ENCODE assay signal across 8 cellular contexts in genomic region chr12:7092229-7092985, GRCh38. TPM values are rescaled to one million over a fixed set of nuclear protein-coding genes. Genes with fewer than 3 reads are reported as not detected.
DNase-seq lines count a peak whose midpoint lies in the region; ATAC-seq, FAIRE-seq and TF ChIP-seq lines count a peak whose summit lies in the region.

Gene C1R, minus strand, starts transcription at chr12:7092445. Its CDS starts 57 bp downstream, at chr12:7092388.

- peaks cover 8% of the 10 kb centered on the region for H3K4me1 ChIP-seq in A673 (ENCODE audit: insufficient read depth, low read length, poor library complexity, severe bottlenecking)
- peaks cover 7 to 21% (median 16%) of the 10 kb centered on the region in 4 experiments for H3K4me1 ChIP-seq in H1 (replicated peaks in 1 of 4; ENCODE audit: control insufficient read depth in 3 of 4, insufficient read depth in 4 of 4, low read length in 3 of 4)
- H3K4me1 ChIP-seq in mesenchymal stem cell (ENCODE audit: control insufficient read depth, insufficient read depth, low read depth, low read length): peaks cover 8% of the 10 kb centered on the region

- no peak within 1 kb of the TSS for H4K5ac ChIP-seq in H1 (ENCODE audit: insufficient read length, low read depth, low read length)

- H2AFZ ChIP-seq in H1 (ENCODE audit: low read length) (peak within 1 kb of the TSS; percentile 87), mesenchymal stem cell (ENCODE audit: low read depth, low read length) (peak within 1 kb of the TSS; percentile 48)

- TF ChIP-seq RAD21 in H1 (IDR thresholded peaks at IDR 0.05 in 1 of 2, conservative IDR thresholded peaks at IDR 0.05 in 1 of 2; ENCODE audit: low read depth in 2 of 2, low read length in 2 of 2): peak; percentile 60 to 75

- FAIRE-seq in GM12892 (lab: Jason Lieb, UNC) (peak; percentile 89), H1 (lab: Jason Lieb, UNC) (peak; percentile 88)

- H3K4ac ChIP-seq in H1 (replicated peaks; ENCODE audit: insufficient read length, low read depth, low read length) (peak within 1 kb of the TSS; percentile 61), mesenchymal stem cell (ENCODE audit: low read depth in 1 of 2, low read length in 2 of 2) (peak within 1 kb of the TSS; percentile 75 to 80)

- CTCF ChIA-PET in A673 (lab: Charles Lee): no interaction called here
- CTCF ChIA-PET in H1 (lab: Charles Lee; ENCODE audit: partially characterized antibody): interaction anchor here (0.6 to 4.0 kb wide), 18 partner anchors 9 to 129 kb away, joined by 3 to 34 read pairs (median 3); partner anchors contain the start of genes C1RL and LPCAT3

- H3K27me3 ChIP-seq in A673 (replicated peaks; ENCODE audit: insufficient read depth, low read depth, low read length, poor library complexity): no peaks in the 10 kb centered on the region
- no peaks in the 10 kb centered on the region; a peak in 1 of 7 replicates for H3K27me3 ChIP-seq in H1 (replicated peaks in 1 of 4; ENCODE audit: control insufficient read depth in 3 of 4, extremely low read depth in 1 of 4, insufficient read depth in 3 of 4, low read length in 3 of 4)
- H3K27me3 ChIP-seq in mesenchymal stem cell (ENCODE audit: control insufficient read depth in 1 of 2, insufficient read depth in 1 of 2, low read length in 2 of 2): peaks cover 0 to 5% of the 10 kb centered on the region in 2 experiments

- H4K20me1 ChIP-seq in H1 (replicated peaks in 1 of 2; ENCODE audit: control insufficient read depth in 1 of 2, insufficient read depth in 2 of 2, low read length in 2 of 2): peaks cover 0 to 1% of the 10 kb centered on the region in 2 experiments

- H4K8ac ChIP-seq in H1 (ENCODE audit: extremely low read depth, insufficient read depth, low read length) (peak within 1 kb of the TSS; percentile 66), mesenchymal stem cell (ENCODE audit: low read length) (peak within 1 kb of the TSS; percentile 47)

- DNase-seq in A673 (ENCODE audit: low spot score) (peak; percentile 79), GM12892 (ENCODE audit: insufficient read length) (peak; percentile 56), NCI-H69 (lab: John Stamatoyannopoulos, UW) (peak; percentile 73), H1 (ENCODE audit: low read depth in 1 of 2, low spot score in 2 of 2) (peak in 1 of 2 experiments; percentile 85), mesenchymal stem cell (peak; percentile 89)
- peak; percentile 19 to 38 for DNase-seq in activated CD8-positive, alpha-beta memory T cell treated with anti-CD3 and anti-CD28 coated beads for 4 hours (ENCODE audit: low read depth in 2 of 2)
- DNase-seq in stimulated activated CD8-positive, alpha-beta memory T cell treated with anti-CD3 and anti-CD28 coated beads, Interleukin-12 subunit alpha, Interleukin-12 subunit beta, amount 100 ng/mL, for 4 hours (ENCODE audit: low read depth): peak; percentile 32

- H3K36me3 ChIP-seq in A673 (ENCODE audit: insufficient read depth, low read length, poor library complexity, severe bottlenecking) (no peaks in the 10 kb centered on the region), H1 (ENCODE audit: control insufficient read depth in 2 of 4, insufficient read depth in 4 of 4, low read length in 3 of 4) (no peaks in the 10 kb centered on the region), mesenchymal stem cell (ENCODE audit: control insufficient read depth in 1 of 2, insufficient read depth in 2 of 2, low read depth in 1 of 2, low read length in 2 of 2) (peaks cover 6 to 40% of the 10 kb centered on the region in 2 experiments)

- H2BK12ac ChIP-seq in H1 (ENCODE audit: low read depth, low read length): peak within 1 kb of the TSS; percentile 99
- H2BK12ac ChIP-seq in mesenchymal stem cell (ENCODE audit: low read length in 2 of 2): peak within 1 kb of the TSS; percentile 75 to 93

- no peak within 1 kb of the TSS; a peak in 1 of 7 replicates for H3K9ac ChIP-seq in H1 (replicated peaks in 1 of 4; ENCODE audit: extremely low read depth in 1 of 4, low read depth in 3 of 4, low read length in 3 of 4)
- peak within 1 kb of the TSS; percentile 93 for H3K9ac ChIP-seq in mesenchymal stem cell (ENCODE audit: low read length)

- no peaks in the 10 kb centered on the region for H3K79me2 ChIP-seq in H1 (ENCODE audit: control insufficient read depth in 1 of 2, insufficient read depth in 2 of 2, low read length in 2 of 2)

- H3K18ac ChIP-seq in H1 (ENCODE audit: extremely low read depth, low read length): peak within 1 kb of the TSS; percentile 84; the same call in 1 of the 2 replicates
- peak within 1 kb of the TSS; percentile 68 to 87 for H3K18ac ChIP-seq in mesenchymal stem cell (ENCODE audit: low read depth in 1 of 2, low read length in 2 of 2)

- BruUV-seq in A673 (replicated peaks; lab: Mats Ljungman, UMichigan): no TSS peak

- no peak within 1 kb of the TSS for H3K56ac ChIP-seq in H1 (replicated peaks; ENCODE audit: insufficient read length, low read depth, low read length)

- H3K14ac ChIP-seq in H1 (ENCODE audit: insufficient read length): no peak within 1 kb of the TSS
- H3K14ac ChIP-seq in mesenchymal stem cell (ENCODE audit: low read length in 2 of 2): peak within 1 kb of the TSS in 1 of 2 experiments; percentile 84

- TF ChIP-seq CTCF in A673 (conservative IDR thresholded peaks at IDR 0.05; ENCODE audit: low read depth, low read length) (peak; percentile 90), H1 (IDR thresholded peaks at IDR 0.05; ENCODE audit: control extremely low read depth in 1 of 3, insufficient read depth in 1 of 3, low read depth in 1 of 3, low read length in 3 of 3) (peak; percentile 73 to 80 (median 75))

- H2BK15ac ChIP-seq in H1 (ENCODE audit: low read length) (peak within 1 kb of the TSS; percentile 76; the same call in 1 of the 2 replicates), mesenchymal stem cell (ENCODE audit: low read depth, poor library complexity, severe bottlenecking) (peak within 1 kb of the TSS; percentile 94)

- H2BK5ac ChIP-seq in H1 (ENCODE audit: low read depth, low read length) (peak within 1 kb of the TSS; percentile 84; the same call in 1 of the 2 replicates), mesenchymal stem cell (ENCODE audit: low read depth, low read length, poor library complexity, severe bottlenecking) (no peak within 1 kb of the TSS)

- 0 out of 2 replicates have a peak within 1 kb of the TSS, but pooled peaks have one; percentile 65 for H2AK5ac ChIP-seq in H1 (ENCODE audit: low read depth, low read length)
- peak within 1 kb of the TSS; percentile 50 for H2AK5ac ChIP-seq in mesenchymal stem cell (ENCODE audit: low read length, severe bottlenecking)

- ATAC-seq in GM19328 (IDR thresholded peaks at IDR 0.05; ENCODE audit: unreplicated experiment): no peak

- H3K23ac ChIP-seq in H1 (ENCODE audit: insufficient read length) (no peak within 1 kb of the TSS), mesenchymal stem cell (ENCODE audit: low read length in 2 of 2) (no peak within 1 kb of the TSS)

- H4K91ac ChIP-seq in H1 (replicated peaks; ENCODE audit: insufficient read length, low read length) (peak within 1 kb of the TSS; percentile 75), mesenchymal stem cell (ENCODE audit: low read length) (peak within 1 kb of the TSS; percentile 94)

- H3K4me3 ChIP-seq in A673 (ENCODE audit: low read depth, low read length, poor library complexity, severe bottlenecking) (peak within 1 kb of the TSS; percentile 47), H1 (ENCODE audit: extremely low read depth in 1 of 4, insufficient read depth in 2 of 4, low read depth in 3 of 4, low read length in 4 of 4) (peak within 1 kb of the TSS in 2 of 4 experiments; percentile 25 to 49; a peak in 2 of 8 replicates), mesenchymal stem cell (ENCODE audit: insufficient read depth in 1 of 2, low read depth in 1 of 2, low read length in 2 of 2) (peak within 1 kb of the TSS in 1 of 2 experiments; percentile 92)

- H3K79me1 ChIP-seq in H1 (ENCODE audit: low read depth, low read length) (no peaks in the 10 kb centered on the region), mesenchymal stem cell (replicated peaks; ENCODE audit: low read length, poor library complexity, severe bottlenecking) (no peaks in the 10 kb centered on the region)

- peak within 1 kb of the TSS; percentile 58 to 84 for H3K4me2 ChIP-seq in H1 (ENCODE audit: insufficient read depth in 1 of 2, low read depth in 2 of 2, low read length in 2 of 2)
- H3K4me2 ChIP-seq in mesenchymal stem cell (ENCODE audit: low read length, poor library complexity, severe bottlenecking): peak within 1 kb of the TSS; percentile 48

- peaks cover 1% of the 10 kb centered on the region; the same call in 1 of the 2 replicates for H3K23me2 ChIP-seq in H1 (ENCODE audit: low read depth, low read length)

- H3K9me3 ChIP-seq in A673 (ENCODE audit: low read depth, low read length, poor library complexity, severe bottlenecking) (no peaks in the 10 kb centered on the region), H1 (ENCODE audit: insufficient read depth in 2 of 2, low read depth in 1 of 2, low read length in 1 of 2) (no peaks in the 10 kb centered on the region), mesenchymal stem cell (ENCODE audit: control insufficient read depth, low read length) (no peaks in the 10 kb centered on the region)

- TF ChIP-seq POLR2A in GM12892 (IDR thresholded peaks at IDR 0.05; ENCODE audit: low read depth, low read length): no peak
- TF ChIP-seq POLR2A in H1 (IDR thresholded peaks at IDR 0.05; ENCODE audit: control extremely low read depth in 1 of 2, low read depth in 2 of 2, low read length in 2 of 2): 0 out of 3 replicates have a peak, but pooled peaks of 1 of the 2 experiments have one; percentile 14

- no peak for TF ChIP-seq EP300 in H1 (IDR thresholded peaks at IDR 0.05; ENCODE audit: borderline replicate concordance in 1 of 2, low read depth in 2 of 2, low read length in 2 of 2)

- POLR2A ChIA-PET in A673 (lab: Charles Lee; ENCODE audit: low non-redundant PET) (interaction anchor here (0.8 kb wide), 1 partner anchor 869 kb away, joined by 3 read pairs; no protein-coding TSS in a partner anchor), H1 (lab: Charles Lee; ENCODE audit: partially characterized antibody) (interaction anchor here (1.0 to 5.6 kb wide), 5 partner anchors 10 to 148 kb away, joined by 3 to 42 read pairs (median 12); partner anchors contain the start of genes C12orf57, C1RL, LPCAT3 and RNU7-1)

- H2BK120ac ChIP-seq in H1 (replicated peaks; ENCODE audit: low read depth, low read length) (no peak within 1 kb of the TSS), mesenchymal stem cell (ENCODE audit: low read depth, low read length) (peak within 1 kb of the TSS; percentile 7)

- H2BK20ac ChIP-seq in H1 (ENCODE audit: low read length): peak within 1 kb of the TSS; percentile 75

- intact Hi-C loops in A673 (cut with micrococcal nuclease; ENCODE audit: unreplicated experiment): loop anchor here (1.0 to 5.0 kb wide), 2 partner anchors 148 to 170 kb away; partner anchors contain the start of gene C12orf57

- H3K27ac ChIP-seq in A673 (ENCODE audit: low read depth, low read length, poor library complexity, severe bottlenecking): no peak within 1 kb of the TSS
- H3K27ac ChIP-seq in H1 (ENCODE audit: low read depth, low read length): no peak within 1 kb of the TSS
- H3K27ac ChIP-seq in mesenchymal stem cell (ENCODE audit: low read length, poor library complexity, severe bottlenecking): no peak within 1 kb of the TSS

- 47% methylated on average over 16 of the region's 16 CpGs; no CpG with 5 or more reads in 1 of the 2 experiments for whole genome bisulfite sequencing in H1 (ENCODE audit: extremely low coverage in 1 of 2, insufficient coverage in 1 of 2, insufficient read length in 1 of 2, insufficient replicate concordance in 2 of 2, low coverage in 1 of 2, low lambda C conversion rate in 2 of 2, missing lambda C conversion rate in 1 of 2), 2 experiments
- WGBS in mesenchymal stem cell: 27% methylated on average over 13 of the region's 16 CpGs

RNA-seq across cellular contexts. Expression of gene C1R, which starts in this region (rescaled TPM):
- 10.9 and 15.0 TPM in 2 replicates for total RNA-seq in A673 (2021)
- polyA plus RNA-seq in GM12892 (2012; ENCODE audit: missing spikeins): 1.9 TPM
- total RNA-seq in H1 (2021; fragmentation: NEBNext Ultra II Directional; extraction: Animal tissue kit (Norgen Biotek cat#: 25700)): 6.9 and 7.7 TPM in 2 replicates
- 16.3 and 19.3 TPM in 2 replicates for polyA plus RNA-seq in H1 (2011; rRNA removed)
- polyA plus RNA-seq in H1 (2011; cell fraction: cytosol; rRNA removed): 18.6 TPM
- polyA plus RNA-seq in H1 (2011; cell fraction: nucleus; rRNA removed): 26.5 TPM
- polyA plus RNA-seq in H1 (2012, experiment 1 of 2): 7.2 to 11.4 TPM (median 9.5 TPM) in 4 replicates
- polyA plus RNA-seq in H1 (2012, experiment 2 of 2): 7.6 TPM
- 9.3 TPM for polyA plus RNA-seq in H1 (2013, experiment 1 of 2)
- 7.6 TPM for polyA plus RNA-seq in H1 (2013, experiment 2 of 2)
- polyA minus RNA-seq in H1 (2011; rRNA and poly(A)+ RNA removed): 12.8 and 12.9 TPM in 2 replicates
- 3.0 TPM for polyA minus RNA-seq in H1 (2011; cell fraction: cytosol; rRNA and poly(A)+ RNA removed)
- polyA minus RNA-seq in H1 (2011; cell fraction: nucleus; rRNA and poly(A)+ RNA removed): 5.2 TPM
- 79.1 TPM for polyA plus RNA-seq in mesenchymal stem cell (2013, experiment 1 of 2)
- 79.5 TPM for polyA plus RNA-seq in mesenchymal stem cell (2013, experiment 2 of 2)
